ENCODE assay signal across 16 cellular contexts in genomic region chr7:65225422-65226006, GRCh38.
A peak's percentile ranks its signal among the peaks of the same experiment; 100 is the strongest.
DNase-seq lines count a peak whose midpoint lies in the region; ATAC-seq and TF ChIP-seq lines count a peak whose summit lies in the region.
"Had no signal": no experiment of that assay in that cellular context is flagged by ENCODE, and none has a peak within 500 bp of the region (broad histone marks: within the 10 kb centered on the region; RNA-seq: fewer than 3 reads in every experiment).

No MANE protein-coding gene starts in this region.

- no peaks in the 10 kb centered on the region for H3K36me3 ChIP-seq in BLaER1
- no peaks in the 10 kb centered on the region for H3K36me3 ChIP-seq in body of pancreas (replicated peaks in 1 of 2; ENCODE audit: insufficient read depth in 1 of 2, low read depth in 2 of 2)
- H3K36me3 ChIP-seq: BLaER1 treated with 17β-estradiol and CSF1 and Interleukin-3, amounts not matched to agents 10 nM and 100 nM had no signal

- CTCF ChIA-PET in activated CD4-positive, alpha-beta T cell treated with anti-CD3 and anti-CD28 coated beads, Interleukin-2, amount 10 ng/mL, durations not matched to agents 7 days and 5 days (lab: Charles Lee): no interaction called here

- no peaks in the 10 kb centered on the region for H3K4me1 Mint-ChIP-seq in activated CD4-positive, alpha-beta T cell treated with anti-CD3 and anti-CD28 coated beads, Interleukin-2, amount 10 ng/mL, durations not matched to agents 7 days and 5 days
- H3K4me1 Mint-ChIP-seq: GM23338 had no signal

- no peaks in the 10 kb centered on the region for H3K36me3 Mint-ChIP-seq in activated CD4-positive, alpha-beta T cell treated with anti-CD3 and anti-CD28 coated beads, Interleukin-2, amount 10 ng/mL, durations not matched to agents 7 days and 5 days (ENCODE audit: low read depth)
- H3K36me3 Mint-ChIP-seq: CD8-positive, alpha-beta memory T cell had no signal

- H3K4me3 ChIP-seq in BLaER1 (no peak overlapping the region), body of pancreas (no peak overlapping the region)
- H3K4me3 ChIP-seq: BLaER1 treated with 17β-estradiol and CSF1 and Interleukin-3, amounts not matched to agents 10 nM and 100 nM; GM23338 had no signal

- 0 out of 2 replicates have a peak, but pooled peaks cover 6% of the 10 kb centered on the region for H3K9me3 ChIP-seq in BLaER1
- no peaks in the 10 kb centered on the region for H3K9me3 ChIP-seq in body of pancreas

- ATAC-seq in body of pancreas: no peak
- ATAC-seq: GM23338 had no signal

- in situ Hi-C loops in KBM-7 (cut with MboI; ENCODE audit: low pct_unique_long_range_greater_than_20kb, low sequenced_read_pairs): no loop called here

- H3K27me3 ChIP-seq in BLaER1 (no peaks in the 10 kb centered on the region), body of pancreas (no peaks in the 10 kb centered on the region)
- H3K27me3 ChIP-seq: BLaER1 treated with 17β-estradiol and CSF1 and Interleukin-3, amounts not matched to agents 10 nM and 100 nM had no signal

- no peak overlapping the region for H3K4me3 Mint-ChIP-seq in activated CD4-positive, alpha-beta T cell treated with anti-CD3 and anti-CD28 coated beads, Interleukin-2, amount 10 ng/mL, durations not matched to agents 7 days and 5 days
- H3K4me3 Mint-ChIP-seq: CD8-positive, alpha-beta memory T cell; GM23338 had no signal

- no peak overlapping the region for H3K27ac Mint-ChIP-seq in activated CD4-positive, alpha-beta T cell treated with anti-CD3 and anti-CD28 coated beads, Interleukin-2, amount 10 ng/mL, durations not matched to agents 7 days and 5 days
- H3K27ac Mint-ChIP-seq: GM23338 had no signal

- H3K27me3 Mint-ChIP-seq in activated CD4-positive, alpha-beta T cell treated with anti-CD3 and anti-CD28 coated beads, Interleukin-2, amount 10 ng/mL, durations not matched to agents 7 days and 5 days: no peaks in the 10 kb centered on the region

- H3K9me3 Mint-ChIP-seq in activated CD4-positive, alpha-beta T cell treated with anti-CD3 and anti-CD28 coated beads, Interleukin-2, amount 10 ng/mL, durations not matched to agents 7 days and 5 days: no peaks in the 10 kb centered on the region
- H3K9me3 Mint-ChIP-seq: CD8-positive, alpha-beta memory T cell; GM23338 had no signal

- 83 to 88% methylated on average over 6 of the region's 6 CpGs for WGBS in body of pancreas, 2 donors

- intact Hi-C loops in body of pancreas (cut with DNase I): no loop called here

- TF ChIP-seq CTCF in body of pancreas (IDR thresholded peaks at IDR 0.05): no peak

- peak overlapping the region; percentile 36 for H3K4me2 ChIP-seq in BLaER1
- H3K4me2 ChIP-seq: GM23338 had no signal

- no peaks in the 10 kb centered on the region for H4K20me1 ChIP-seq in BLaER1
- H4K20me1 ChIP-seq: BLaER1 treated with 17β-estradiol and CSF1 and Interleukin-3, amounts not matched to agents 10 nM and 100 nM had no signal

- no peak for TF ChIP-seq POLR2A in body of pancreas (IDR thresholded peaks at IDR 0.05)

- DNase-seq in activated CD4-positive, alpha-beta T cell treated with anti-CD3 and anti-CD28 coated beads, Interleukin-2, amount 10 ng/mL, durations not matched to agents 7 days and 5 days: peak; percentile 29
- DNase-seq in activated CD4-positive, alpha-beta T cell treated with anti-CD3 and anti-CD28 coated beads, Interleukin-2, amount 50 U/mL, for 4 hours: no peak
- DNase-seq in KBM-7 (peak; percentile 39), ecto neural progenitor cell (ENCODE audit: low spot score) (peak; percentile 12), NCI-H226 (no peak), body of pancreas (no peak)
- DNase-seq: CD8-positive, alpha-beta memory T cell; DMS53; MV-4-11; NCI-H1694 treated with DMSO at 0.1 percent for 48 hours; NCI-H2227 treated with DMSO at 0.1 percent for 48 hours; RPMI8226; SHP77 treated with DMSO at 0.1 percent for 48 hours had no signal

- H3K27ac ChIP-seq in BLaER1 (no peak overlapping the region), body of pancreas (no peak overlapping the region)
- H3K27ac ChIP-seq: BLaER1 treated with 17β-estradiol and CSF1 and Interleukin-3, amounts not matched to agents 10 nM and 100 nM had no signal

- POLR2A ChIA-PET in activated CD4-positive, alpha-beta T cell treated with anti-CD3 and anti-CD28 coated beads, Interleukin-2, amount 10 ng/mL, durations not matched to agents 7 days and 5 days (lab: Charles Lee): no interaction called here

- H3K9ac ChIP-seq in BLaER1: no peak overlapping the region
- H3K9ac ChIP-seq: BLaER1 treated with 17β-estradiol and CSF1 and Interleukin-3, amounts not matched to agents 10 nM and 100 nM had no signal

- H3K4me1 ChIP-seq in BLaER1 (peaks cover 8% of the 10 kb centered on the region), body of pancreas (no peaks in the 10 kb centered on the region)

Comparison
In these comparisons a context has a peak if more than half of its experiments do, and no peak if none do; other contexts are left out.
1. DNase-seq: peak in activated CD4-positive, alpha-beta T cell treated with anti-CD3 and anti-CD28 coated beads, Interleukin-2, amount 10 ng/mL, durations not matched to agents 7 days and 5 days (single experiment), KBM-7 (single experiment) and ecto neural progenitor cell (single experiment); none in activated CD4-positive, alpha-beta T cell treated with anti-CD3 and anti-CD28 coated beads, Interleukin-2, amount 50 U/mL, for 4 hours (0 of 2), NCI-H226 (single experiment) and body of pancreas (0 of 4).